Comparison of ENCODE assay signal across 19 cellular contexts in the genomic region with DNA sequence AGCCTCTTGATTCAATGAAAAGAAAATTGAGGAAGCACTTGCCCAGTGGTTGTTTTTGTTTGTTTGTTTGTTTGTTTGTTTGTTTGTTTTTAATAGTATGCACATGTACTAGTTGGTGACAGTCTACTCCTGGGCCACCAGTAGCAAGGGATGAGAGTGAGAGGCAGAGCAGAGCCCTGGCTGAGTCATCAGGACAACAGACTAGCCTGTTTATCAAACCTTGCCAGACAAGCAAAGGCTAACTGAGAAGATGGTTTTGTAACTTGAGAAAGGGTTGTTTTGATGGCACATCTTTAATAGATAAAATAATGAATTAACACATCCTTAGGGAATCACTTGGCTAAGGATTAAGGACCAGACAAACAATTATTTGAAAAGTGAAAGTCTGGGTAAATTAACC.
A peak's percentile ranks its signal among the peaks of the same experiment; 100 is the strongest.
DNase-seq lines count a peak whose midpoint lies in the region; ATAC-seq, FAIRE-seq and TF ChIP-seq lines count a peak whose summit lies in the region.
"Had no signal": no experiment of that assay in that cellular context is flagged by ENCODE, and none has a peak within 500 bp of the region (broad histone marks: within the 10 kb centered on the region; RNA-seq: fewer than 3 reads in every experiment).

No MANE protein-coding gene starts in this region.

- peak; percentile 56 for DNase-seq in EH (ENCODE audit: low read depth)
- DNase-seq in M059J (ENCODE audit: low read depth) = peak; percentile 67
- DNase-seq in bronchial epithelial cell (ENCODE audit: low read depth) = peak; percentile 41
- DNase-seq in lower leg skin (ENCODE audit: low spot score in 2 of 2) = peak; percentile 37 to 78
- DNase-seq in SW480 (ENCODE audit: low spot score) = no peak
- DNase-seq in NCI-H510A treated with DMSO at 0.1 percent for 48 hours (lab: John Stamatoyannopoulos, UW) = no peak
- no peak for DNase-seq in activated CD4-positive, alpha-beta T cell treated with anti-CD3 and anti-CD28 coated beads for 4 hours
- DNase-seq: adrenal gland; Calu3; left lung; NCI-H446 treated with DMSO at 0.1 percent for 48 hours; nucleus accumbens; right lobe of liver; SHP77; stimulated activated CD4-positive, alpha-beta T cell treated with anti-CD3 and anti-CD28 coated beads, Interleukin-2, amount 100 ng/mL, for 48 hours; T-helper 17 cell had no signal

- no peaks in the 10 kb centered on the region for H3K36me3 ChIP-seq in bronchial epithelial cell (ENCODE audit: control insufficient read depth, insufficient read depth, low read length)
- H3K36me3 ChIP-seq: adrenal gland, left lung, right lobe of liver had no signal

- H3K27me3 ChIP-seq in bronchial epithelial cell (ENCODE audit: control insufficient read depth, insufficient read depth, low read length) = no peaks in the 10 kb centered on the region
- H3K27me3 ChIP-seq: adrenal gland, left lung, right lobe of liver had no signal

- H3K4me3 ChIP-seq in bronchial epithelial cell (ENCODE audit: low read depth, low read length) (no peak overlapping the region), lower leg skin (ENCODE audit: low read depth, poor library complexity, severe bottlenecking) (no peak overlapping the region)
- H3K4me3 ChIP-seq: adrenal gland, left lung, right lobe of liver had no signal

- TF ChIP-seq CTCF in bronchial epithelial cell (IDR thresholded peaks at IDR 0.05; ENCODE audit: insufficient read depth, low read length, severe bottlenecking) = no peak
- TF ChIP-seq CTCF in lower leg skin (IDR thresholded peaks at IDR 0.05) = no peak

- TF ChIP-seq POLR2A in lower leg skin (IDR thresholded peaks at IDR 0.05) = no peak

- no peak for ATAC-seq in GM18517 (IDR thresholded peaks at IDR 0.05; ENCODE audit: unreplicated experiment)
- ATAC-seq: activated CD4-positive, CD25-positive, alpha-beta regulatory T cell treated with anti-CD3 and anti-CD28 coated beads, Interleukin-2, amount 50 U/mL, for 24 hours; activated T-helper 17 cell treated with anti-CD3 and anti-CD28 coated beads, Interleukin-2, amount 50 U/mL, for 72 hours; left lung; T-helper 17 cell had no signal

- intact Hi-C loops in lower leg skin (cut with DNase I; ENCODE audit: low total_unique reads) = no loop called here

- FAIRE-seq in bronchial epithelial cell (lab: Jason Lieb, UNC) = no peak

Comparison
In these comparisons a context has a peak if more than half of its experiments do, and no peak if none do; other contexts are left out.
1. DNase-seq: peak in EH (single experiment), M059J (single experiment), bronchial epithelial cell (single experiment) and lower leg skin (2 of 2); none in SW480 (single experiment), NCI-H510A treated with DMSO at 0.1 percent for 48 hours (single experiment) and activated CD4-positive, alpha-beta T cell treated with anti-CD3 and anti-CD28 coated beads for 4 hours (0 of 2).